2 cellular contexts compared by ENCODE assay signal in the genomic region with DNA sequence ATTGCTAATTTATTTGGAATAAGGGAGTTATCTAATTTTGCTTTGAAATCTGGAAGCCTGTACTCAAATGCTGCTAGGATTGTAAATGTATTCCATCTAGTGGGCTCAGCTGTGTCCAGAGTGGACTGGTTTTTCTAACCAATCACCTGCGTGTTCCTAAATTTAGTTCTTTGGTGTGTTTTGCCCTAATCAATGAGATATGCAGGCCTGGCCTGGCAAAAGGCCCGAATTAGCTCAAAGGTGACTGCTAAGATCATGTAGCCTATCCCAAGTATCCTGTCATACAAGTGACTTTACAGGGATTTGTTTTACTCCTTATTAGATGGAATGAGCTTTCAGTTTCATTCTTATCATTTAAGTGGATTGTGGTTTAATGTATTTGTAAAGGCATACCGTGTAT.
TF ChIP-seq lines count a peak whose summit lies in the region.

No MANE protein-coding gene starts in this region.

TF ChIP-seq in SK-N-SH, 30 proteins besides CTCF, POLR2A, EP300 and RAD21:
- TF ChIP-seq NRF1 (IDR thresholded peaks at IDR 0.05; ENCODE audit: low read depth, low read length) (no peak), YY1 (IDR thresholded peaks at IDR 0.05; ENCODE audit: low read depth) (no peak)

TF ChIP-seq in SK-N-SH treated with all-trans-retinoic acid at 6 μM for 48 hours, 23 proteins besides CTCF, POLR2A, EP300 and RAD21:
- TF ChIP-seq, protein P1, sequence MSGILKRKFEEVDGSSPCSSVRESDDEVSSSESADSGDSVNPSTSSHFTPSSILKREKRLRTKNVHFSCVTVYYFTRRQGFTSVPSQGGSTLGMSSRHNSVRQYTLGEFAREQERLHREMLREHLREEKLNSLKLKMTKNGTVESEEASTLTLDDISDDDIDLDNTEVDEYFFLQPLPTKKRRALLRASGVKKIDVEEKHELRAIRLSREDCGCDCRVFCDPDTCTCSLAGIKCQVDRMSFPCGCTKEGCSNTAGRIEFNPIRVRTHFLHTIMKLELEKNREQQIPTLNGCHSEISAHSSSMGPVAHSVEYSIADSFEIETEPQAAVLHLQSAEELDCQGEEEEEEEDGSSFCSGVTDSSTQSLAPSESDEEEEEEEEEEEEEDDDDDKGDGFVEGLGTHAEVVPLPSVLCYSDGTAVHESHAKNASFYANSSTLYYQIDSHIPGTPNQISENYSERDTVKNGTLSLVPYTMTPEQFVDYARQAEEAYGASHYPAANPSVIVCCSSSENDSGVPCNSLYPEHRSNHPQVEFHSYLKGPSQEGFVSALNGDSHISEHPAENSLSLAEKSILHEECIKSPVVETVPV (CRISPR knock-in tag; IDR thresholded peaks at IDR 0.05), result no peak
- TF ChIP-seq RARB (CRISPR knock-in tag; IDR thresholded peaks at IDR 0.05), result no peak
- TF ChIP-seq SNAI2 (CRISPR knock-in tag; IDR thresholded peaks at IDR 0.05), result no peak
- TF ChIP-seq ZFP30 (CRISPR knock-in tag; IDR thresholded peaks at IDR 0.05), result no peak
- TF ChIP-seq TCF4 (CRISPR knock-in tag; IDR thresholded peaks at IDR 0.05; ENCODE audit: borderline replicate concordance), result no peak
- no peak for TF ChIP-seq OSR1 (CRISPR knock-in tag; IDR thresholded peaks at IDR 0.05)
- TF ChIP-seq ZNF8 (CRISPR knock-in tag; IDR thresholded peaks at IDR 0.05), result no peak
- no peak for TF ChIP-seq ESRRG (CRISPR knock-in tag; IDR thresholded peaks at IDR 0.05)
- TF ChIP-seq, protein P2, sequence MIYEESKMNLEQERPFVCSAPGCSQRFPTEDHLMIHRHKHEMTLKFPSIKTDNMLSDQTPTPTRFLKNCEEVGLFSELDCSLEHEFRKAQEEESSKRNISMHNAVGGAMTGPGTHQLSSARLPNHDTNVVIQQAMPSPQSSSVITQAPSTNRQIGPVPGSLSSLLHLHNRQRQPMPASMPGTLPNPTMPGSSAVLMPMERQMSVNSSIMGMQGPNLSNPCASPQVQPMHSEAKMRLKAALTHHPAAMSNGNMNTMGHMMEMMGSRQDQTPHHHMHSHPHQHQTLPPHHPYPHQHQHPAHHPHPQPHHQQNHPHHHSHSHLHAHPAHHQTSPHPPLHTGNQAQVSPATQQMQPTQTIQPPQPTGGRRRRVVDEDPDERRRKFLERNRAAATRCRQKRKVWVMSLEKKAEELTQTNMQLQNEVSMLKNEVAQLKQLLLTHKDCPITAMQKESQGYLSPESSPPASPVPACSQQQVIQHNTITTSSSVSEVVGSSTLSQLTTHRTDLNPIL (CRISPR knock-in tag; IDR thresholded peaks at IDR 0.05; ENCODE audit: low read depth), result no peak
- no peak for TF ChIP-seq ARNTL (CRISPR knock-in tag; IDR thresholded peaks at IDR 0.05; ENCODE audit: borderline replicate concordance, low read depth)
- no peak for TF ChIP-seq ZC3H10 (CRISPR knock-in tag; IDR thresholded peaks at IDR 0.05)
- TF ChIP-seq, protein P3, sequence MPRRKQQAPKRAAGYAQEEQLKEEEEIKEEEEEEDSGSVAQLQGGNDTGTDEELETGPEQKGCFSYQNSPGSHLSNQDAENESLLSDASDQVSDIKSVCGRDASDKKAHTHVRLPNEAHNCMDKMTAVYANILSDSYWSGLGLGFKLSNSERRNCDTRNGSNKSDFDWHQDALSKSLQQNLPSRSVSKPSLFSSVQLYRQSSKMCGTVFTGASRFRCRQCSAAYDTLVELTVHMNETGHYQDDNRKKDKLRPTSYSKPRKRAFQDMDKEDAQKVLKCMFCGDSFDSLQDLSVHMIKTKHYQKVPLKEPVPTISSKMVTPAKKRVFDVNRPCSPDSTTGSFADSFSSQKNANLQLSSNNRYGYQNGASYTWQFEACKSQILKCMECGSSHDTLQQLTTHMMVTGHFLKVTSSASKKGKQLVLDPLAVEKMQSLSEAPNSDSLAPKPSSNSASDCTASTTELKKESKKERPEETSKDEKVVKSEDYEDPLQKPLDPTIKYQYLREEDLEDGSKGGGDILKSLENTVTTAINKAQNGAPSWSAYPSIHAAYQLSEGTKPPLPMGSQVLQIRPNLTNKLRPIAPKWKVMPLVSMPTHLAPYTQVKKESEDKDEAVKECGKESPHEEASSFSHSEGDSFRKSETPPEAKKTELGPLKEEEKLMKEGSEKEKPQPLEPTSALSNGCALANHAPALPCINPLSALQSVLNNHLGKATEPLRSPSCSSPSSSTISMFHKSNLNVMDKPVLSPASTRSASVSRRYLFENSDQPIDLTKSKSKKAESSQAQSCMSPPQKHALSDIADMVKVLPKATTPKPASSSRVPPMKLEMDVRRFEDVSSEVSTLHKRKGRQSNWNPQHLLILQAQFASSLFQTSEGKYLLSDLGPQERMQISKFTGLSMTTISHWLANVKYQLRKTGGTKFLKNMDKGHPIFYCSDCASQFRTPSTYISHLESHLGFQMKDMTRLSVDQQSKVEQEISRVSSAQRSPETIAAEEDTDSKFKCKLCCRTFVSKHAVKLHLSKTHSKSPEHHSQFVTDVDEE (CRISPR knock-in tag; IDR thresholded peaks at IDR 0.05), result no peak
- no peak for TF ChIP-seq CSDC2 (CRISPR knock-in tag; IDR thresholded peaks at IDR 0.05)
- no peak for TF ChIP-seq ISL1 (CRISPR knock-in tag; IDR thresholded peaks at IDR 0.05)
- TF ChIP-seq BACH2 (CRISPR knock-in tag; IDR thresholded peaks at IDR 0.05; ENCODE audit: borderline replicate concordance), result no peak
- no peak for TF ChIP-seq TOX (CRISPR knock-in tag; IDR thresholded peaks at IDR 0.05; ENCODE audit: borderline replicate concordance)
- TF ChIP-seq, protein P4, sequence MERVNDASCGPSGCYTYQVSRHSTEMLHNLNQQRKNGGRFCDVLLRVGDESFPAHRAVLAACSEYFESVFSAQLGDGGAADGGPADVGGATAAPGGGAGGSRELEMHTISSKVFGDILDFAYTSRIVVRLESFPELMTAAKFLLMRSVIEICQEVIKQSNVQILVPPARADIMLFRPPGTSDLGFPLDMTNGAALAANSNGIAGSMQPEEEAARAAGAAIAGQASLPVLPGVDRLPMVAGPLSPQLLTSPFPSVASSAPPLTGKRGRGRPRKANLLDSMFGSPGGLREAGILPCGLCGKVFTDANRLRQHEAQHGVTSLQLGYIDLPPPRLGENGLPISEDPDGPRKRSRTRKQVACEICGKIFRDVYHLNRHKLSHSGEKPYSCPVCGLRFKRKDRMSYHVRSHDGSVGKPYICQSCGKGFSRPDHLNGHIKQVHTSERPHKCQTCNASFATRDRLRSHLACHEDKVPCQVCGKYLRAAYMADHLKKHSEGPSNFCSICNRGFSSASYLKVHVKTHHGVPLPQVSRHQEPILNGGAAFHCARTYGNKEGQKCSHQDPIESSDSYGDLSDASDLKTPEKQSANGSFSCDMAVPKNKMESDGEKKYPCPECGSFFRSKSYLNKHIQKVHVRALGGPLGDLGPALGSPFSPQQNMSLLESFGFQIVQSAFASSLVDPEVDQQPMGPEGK (CRISPR knock-in tag; IDR thresholded peaks at IDR 0.05; ENCODE audit: borderline replicate concordance), result no peak
